Comparison of ENCODE assay signal across 8 cellular contexts in the genomic region with DNA sequence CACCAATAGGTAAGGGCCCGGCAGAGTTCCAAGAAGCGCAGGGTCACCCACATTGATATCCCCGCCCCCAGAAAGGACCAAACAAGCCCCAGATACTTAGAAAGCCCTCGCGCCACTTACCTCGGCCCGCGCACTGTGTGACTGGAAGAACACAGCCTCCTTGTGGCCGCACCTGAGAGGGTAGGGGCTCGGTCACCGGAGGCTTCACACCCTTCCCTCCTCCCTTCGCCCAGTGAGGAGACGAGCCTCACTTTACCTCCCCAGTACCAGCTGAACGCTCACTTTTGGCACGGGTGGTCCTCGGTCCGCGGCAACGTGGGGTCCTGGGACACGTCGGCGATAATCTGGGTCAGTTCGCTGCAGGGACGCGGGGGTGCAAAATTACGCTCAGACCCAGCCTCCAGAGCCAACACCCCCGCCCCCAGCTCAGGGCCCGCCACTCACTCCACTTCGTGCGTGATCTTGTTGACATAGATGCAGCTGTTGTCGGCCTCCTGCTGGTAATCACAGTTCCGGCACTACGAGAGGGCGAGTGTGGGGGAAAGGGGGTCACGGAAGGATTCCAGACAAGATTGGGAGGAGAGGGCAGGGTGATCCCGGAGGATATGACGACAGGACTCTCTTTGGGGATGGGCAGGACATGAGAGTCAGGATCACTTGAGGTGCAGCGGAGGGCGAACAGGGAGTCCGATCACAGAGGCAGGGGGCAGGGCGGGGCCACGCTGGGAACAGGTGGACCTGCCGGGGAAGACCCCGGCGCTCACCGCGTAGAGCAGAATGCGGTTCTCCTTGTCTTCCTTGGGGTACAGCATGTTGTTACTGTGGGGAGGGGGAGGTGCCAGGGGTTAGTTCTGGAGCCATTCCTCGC. TPM values are rescaled to one million over a fixed set of nuclear protein-coding genes. Genes with fewer than 3 reads are reported as not detected.
A peak's percentile ranks its signal among the peaks of the same experiment; 100 is the strongest.
DNase-seq lines count a peak whose midpoint lies in the region; ATAC-seq and TF ChIP-seq lines count a peak whose summit lies in the region.

No MANE protein-coding gene starts in this region.

- TSS peak; percentile 66 for BruUV-seq in HCT116 (replicated peaks; lab: Mats Ljungman, UMichigan)

- TF ChIP-seq CTCF in HCT116 (IDR thresholded peaks at IDR 0.05 in 2 of 3, conservative IDR thresholded peaks at IDR 0.05 in 1 of 3; ENCODE audit: borderline replicate concordance in 1 of 3, insufficient read depth in 1 of 3, low read depth in 2 of 3, low read length in 2 of 3) = peak in 2 of 3 experiments; percentile 5 to 15; a peak in 2 of 6 replicates
- peak; percentile 17 for TF ChIP-seq CTCF in RWPE2 (IDR thresholded peaks at IDR 0.05; ENCODE audit: poor library complexity, severe bottlenecking)
- peak; percentile 32 for TF ChIP-seq CTCF in choroid plexus epithelial cell (conservative IDR thresholded peaks at IDR 0.05; ENCODE audit: low read depth, low read length)
- TF ChIP-seq CTCF in suprapubic skin (IDR thresholded peaks at IDR 0.05) = no peak

- peak overlapping the region; percentile 82 to 99 for H3K4me3 ChIP-seq in HCT116 (replicated peaks in 1 of 2; ENCODE audit: low read depth in 1 of 2, low read length in 2 of 2)
- H3K4me3 ChIP-seq in RWPE2 (ENCODE audit: severe bottlenecking) = peak overlapping the region; percentile 63
- peak overlapping the region; percentile 82 for H3K4me3 ChIP-seq in choroid plexus epithelial cell (ENCODE audit: low read depth, low read length)
- peak overlapping the region; percentile 80 for H3K4me3 ChIP-seq in suprapubic skin

- H3K27me3 ChIP-seq in HCT116 (ENCODE audit: insufficient read depth, low read length) (no peaks in the 10 kb centered on the region), RWPE2 (ENCODE audit: insufficient read depth, poor library complexity, severe bottlenecking) (no peaks in the 10 kb centered on the region), suprapubic skin (no peaks in the 10 kb centered on the region)

- H3K9me3 ChIP-seq in HCT116 (ENCODE audit: control insufficient read depth in 1 of 2, insufficient read depth in 1 of 2, low read depth in 1 of 2, low read length in 2 of 2) (no peaks in the 10 kb centered on the region), RWPE2 (ENCODE audit: severe bottlenecking) (no peaks in the 10 kb centered on the region), suprapubic skin (no peaks in the 10 kb centered on the region)

- peak overlapping the region; percentile 86 for H3K9ac ChIP-seq in HCT116 (ENCODE audit: low read length)

- H3K4me2 ChIP-seq in HCT116 (ENCODE audit: low read length) = peak overlapping the region; percentile 95

- H3K79me2 ChIP-seq in HCT116 (ENCODE audit: insufficient read depth, low read length) = peaks cover 28% of the 10 kb centered on the region

- H3K36me3 ChIP-seq in HCT116 (ENCODE audit: control insufficient read depth in 1 of 2, insufficient read depth in 2 of 2, low read length in 2 of 2) (peaks cover 13 to 14% of the 10 kb centered on the region in 2 experiments; a peak in 3 of 4 replicates), RWPE2 (ENCODE audit: low read depth) (peaks cover 35% of the 10 kb centered on the region), suprapubic skin (peaks cover 35% of the 10 kb centered on the region)

- RAD21 ChIA-PET in HCT116 (lab: Charles Lee; ENCODE audit: low non-redundant PET in 1 of 2, low total read pairs in 2 of 2, uncharacterized antibody in 2 of 2, unreplicated experiment in 2 of 2) = interaction anchor here (0.6 to 1.2 kb wide), 3 partner anchors 54 to 134 kb away, joined by 3 to 4 read pairs (median 3); a partner anchor contains a TSS

- intact Hi-C loops in HCT116 (cut with micrococcal nuclease) = loop anchor here (10.0 kb wide), 1 partner anchor 109 kb away; a partner anchor contains a TSS

- H2AFZ ChIP-seq in HCT116 (ENCODE audit: low read depth, low read length, poor library complexity, severe bottlenecking) = no peak overlapping the region

- ATAC-seq in HCT116 (peak; percentile 4; the same call in 1 of the 2 replicates), RWPE2 (ENCODE audit: low read depth) (no peak), GM18498 (IDR thresholded peaks at IDR 0.05; ENCODE audit: unreplicated experiment) (no peak), GM19324 (IDR thresholded peaks at IDR 0.05; ENCODE audit: low FRiP score, unreplicated experiment) (no peak)

- TF ChIP-seq POLR2A in HCT116 (IDR thresholded peaks at IDR 0.05; ENCODE audit: borderline replicate concordance, extremely low read depth, insufficient read depth, insufficient read length) (no peak), suprapubic skin (IDR thresholded peaks at IDR 0.05) (no peak)

- WGBS in suprapubic skin = 4% methylated on average over 25 of the region's 49 CpGs

- TF ChIP-seq RAD21 in HCT116 (IDR thresholded peaks at IDR 0.05; ENCODE audit: low read depth) = no peak; the same call in 1 of the 2 replicates

- H3K9me2 ChIP-seq in HCT116 (ENCODE audit: insufficient read depth) = no peaks in the 10 kb centered on the region

- TF ChIP-seq EP300 in suprapubic skin (IDR thresholded peaks at IDR 0.05) = no peak

- H3K4me1 ChIP-seq in HCT116 (ENCODE audit: control insufficient read depth in 1 of 2, insufficient read depth in 2 of 2, low read length in 2 of 2) (peaks cover 7 to 27% of the 10 kb centered on the region in 2 experiments; a peak in 3 of 4 replicates), RWPE2 (ENCODE audit: insufficient read depth, poor library complexity, severe bottlenecking) (no peaks in the 10 kb centered on the region), suprapubic skin (peaks cover 38% of the 10 kb centered on the region)

- POLR2A ChIA-PET in HCT116 (lab: Charles Lee) = interaction anchor here (0.7 to 1.5 kb wide), 10 partner anchors 12 to 375 kb away, joined by 3 to 19 read pairs (median 4); a partner anchor contains a TSS

- H4K20me1 ChIP-seq in HCT116 (ENCODE audit: insufficient read depth) = no peaks in the 10 kb centered on the region

- peak; percentile 48 for DNase-seq in D341Med (ENCODE audit: low spot score)
- no peak for DNase-seq in HCT116 (ENCODE audit: low read depth, low spot score)
- no peak for DNase-seq in RWPE2 (ENCODE audit: low spot score)
- DNase-seq in choroid plexus epithelial cell (ENCODE audit: low read depth) = peak; percentile 24
- peak; percentile 49 to 51 for DNase-seq in lung microvascular endothelial cell (ENCODE audit: low read depth in 2 of 2)
- DNase-seq in suprapubic skin (ENCODE audit: low spot score in 2 of 2) = peak in 1 of 2 donors; percentile 80

- CTCF ChIA-PET in HCT116 (lab: Charles Lee) = interaction anchor here (1.0 to 2.3 kb wide), 3 partner anchors 13 to 54 kb away, joined by 3 to 16 read pairs (median 4); no protein-coding TSS in a partner anchor

- H3K27ac ChIP-seq in HCT116 (ENCODE audit: low read depth, low read length) (peak overlapping the region; percentile 92), RWPE2 (ENCODE audit: poor library complexity, severe bottlenecking) (peak overlapping the region; percentile 66), suprapubic skin (peak overlapping the region; percentile 90)

TF ChIP-seq in HCT116, 20 proteins besides CTCF, POLR2A, EP300 and RAD21:
- TF ChIP-seq SIN3A (IDR thresholded peaks at IDR 0.05; ENCODE audit: low read depth) = no peak

RNA-seq across cellular contexts. Expression of a gene that starts 0.5 kb away (rescaled TPM):
- total RNA-seq in HCT116 (2021; ENCODE audit: unreplicated experiment) (108 TPM), lung microvascular endothelial cell (123 and 143 TPM in 2 replicates), suprapubic skin (10 to 100 TPM; 21.8 to 57.5 (median 31.3) TPM)
- polyA plus RNA-seq in HCT116 (2012) = 264 and 295 TPM in 2 replicates

RNA-seq across cellular contexts. Expression of a gene that starts 1.1 kb away (rescaled TPM):
- total RNA-seq in HCT116 (2021; ENCODE audit: unreplicated experiment) (141 TPM), lung microvascular endothelial cell (140 and 181 TPM in 2 replicates), suprapubic skin (100 to 1,000 TPM in 1 of 4 donors, 10 to 100 TPM in 3; 63.2 to 117 (median 90.5) TPM)
- polyA plus RNA-seq in HCT116 (2012) = 184 and 198 TPM in 2 replicates

RNA-seq across cellular contexts. Expression of a gene that starts 3.2 kb away (rescaled TPM):
- total RNA-seq in HCT116 (2021; ENCODE audit: unreplicated experiment) (not detected), lung microvascular endothelial cell (not detected in 2 replicates), suprapubic skin (not detected)
- 0.21 TPM in 1 of 2 replicates, not detected in the other for polyA plus RNA-seq in HCT116 (2012)

RNA-seq across cellular contexts. Expression of a gene that starts 25.7 kb away (rescaled TPM):
- 621 TPM for total RNA-seq in HCT116 (2021; ENCODE audit: unreplicated experiment)
- polyA plus RNA-seq in HCT116 (2012) = 915 and 990 TPM in 2 replicates
- total RNA-seq in lung microvascular endothelial cell = 361 and 396 TPM in 2 replicates
- total RNA-seq in suprapubic skin = 10 to 100 TPM; 60.2 to 95.5 (median 79.2) TPM

RNA-seq across cellular contexts. Expression of a gene that starts 38.1 kb away (rescaled TPM):
- total RNA-seq in HCT116 (2021; ENCODE audit: unreplicated experiment) (not detected), lung microvascular endothelial cell (88.5 and 153 TPM in 2 replicates), suprapubic skin (10 to 100 TPM in 2 of 4 donors, 1 to 10 TPM in 2; 5.6 to 17.1 (median 11.4) TPM)
- polyA plus RNA-seq in HCT116 (2012) = 0.24 and 0.43 TPM in 2 replicates

Comparison
In these comparisons a context has a peak if more than half of its experiments do, and no peak if none do; other contexts are left out.
1. DNase-seq: peak in D341Med (single experiment), choroid plexus epithelial cell (single experiment) and lung microvascular endothelial cell (2 of 2); none in HCT116 (single experiment) and RWPE2 (single experiment).
2. CTCF ChIP-seq: peak in HCT116 (2 of 3), RWPE2 (single experiment) and choroid plexus epithelial cell (single experiment); none in suprapubic skin (0 of 2).
3. Peak in every context shown above with its lines, with median percentiles within 50 percentile points of each other: H3K27ac ChIP-seq and H3K4me3 ChIP-seq.